In genomic region chr22:35206889-35207288, GRCh38 we compare ENCODE assay signal across 1 cellular context.
TF ChIP-seq lines count a peak whose summit lies in the region.

No MANE protein-coding gene starts in this region.

TF ChIP-seq in K562, 482 proteins besides CTCF, POLR2A, EP300 and RAD21 (continued from another document):
- TF ChIP-seq CHD4 (IDR thresholded peaks at IDR 0.05; ENCODE audit: insufficient read depth, insufficient replicate concordance, low read depth, low read length, poor library complexity, severe bottlenecking) = no peak
- peak; percentile 32 to 35; a peak in 2 of 4 replicates for TF ChIP-seq KDM1A (IDR thresholded peaks at IDR 0.05)
- TF ChIP-seq RBM25 (IDR thresholded peaks at IDR 0.05; ENCODE audit: low read depth, low read length, severe bottlenecking) = peak; percentile 79
- no peak for TF ChIP-seq ZNF274 (IDR thresholded peaks at IDR 0.05; ENCODE audit: borderline replicate concordance, low read depth, low read length)
- no peak for TF ChIP-seq TFAP4 (CRISPR knock-in tag; IDR thresholded peaks at IDR 0.05; ENCODE audit: borderline replicate concordance)
- TF ChIP-seq ZNF277 (CRISPR knock-in tag; IDR thresholded peaks at IDR 0.05; ENCODE audit: borderline replicate concordance) = no peak
- TF ChIP-seq ZNF140 (CRISPR knock-in tag; IDR thresholded peaks at IDR 0.05) = no peak
- TF ChIP-seq NFRKB (IDR thresholded peaks at IDR 0.05; ENCODE audit: low read depth) = no peak
